ENCODE assay signal across 22 cellular contexts in genomic region chr15:48964898-48965297, GRCh38. TPM values are rescaled to one million over a fixed set of nuclear protein-coding genes. Genes with fewer than 3 reads are reported as not detected.
DNase-seq lines count a peak whose midpoint lies in the region; ATAC-seq, FAIRE-seq and TF ChIP-seq lines count a peak whose summit lies in the region.
"Had no signal": no experiment of that assay in that cellular context is flagged by ENCODE, and none has a peak within 500 bp of the region (broad histone marks: within the 10 kb centered on the region; RNA-seq: fewer than 3 reads in every experiment).

No MANE protein-coding gene starts in this region.

- intact Hi-C loops in left colon (cut with DNase I, micrococcal nuclease) = no loop called here

- no peak for FAIRE-seq in GM12891 (lab: Jason Lieb, UNC)

- H3K9me3 Mint-ChIP-seq in activated naive CD4-positive, alpha-beta T cell treated with anti-CD3 and anti-CD28 coated beads, Interleukin-2, amount 50 U/mL, for 24 hours = no peaks in the 10 kb centered on the region
- no peaks in the 10 kb centered on the region for H3K9me3 Mint-ChIP-seq in endothelial cell (ENCODE audit: unreplicated experiment)
- no peaks in the 10 kb centered on the region for H3K9me3 Mint-ChIP-seq in stimulated activated naive CD8-positive, alpha-beta T cell treated with anti-CD3 and anti-CD28 coated beads, Interleukin-15, amount 100 ng/mL, for 72 hours

- peak overlapping the region; percentile 53 for H3K4me3 Mint-ChIP-seq in activated naive CD4-positive, alpha-beta T cell treated with anti-CD3 and anti-CD28 coated beads, Interleukin-2, amount 50 U/mL, for 24 hours
- peak overlapping the region; percentile 89 for H3K4me3 Mint-ChIP-seq in T-helper 17 cell
- peak overlapping the region; percentile 21 for H3K4me3 Mint-ChIP-seq in endothelial cell (ENCODE audit: unreplicated experiment)
- H3K4me3 Mint-ChIP-seq in stimulated activated naive CD8-positive, alpha-beta T cell treated with anti-CD3 and anti-CD28 coated beads, Interleukin-15, amount 100 ng/mL, for 72 hours = peak overlapping the region; percentile 69 to 82

- H3K9me3 ChIP-seq in T-helper 17 cell (ENCODE audit: control insufficient read depth, low read length, poor library complexity, severe bottlenecking) = no peaks in the 10 kb centered on the region
- H3K9me3 ChIP-seq: esophagus muscularis mucosa, HAP-1, MG63, testis had no signal

- H3K4me1 Mint-ChIP-seq in activated naive CD4-positive, alpha-beta T cell treated with anti-CD3 and anti-CD28 coated beads, Interleukin-2, amount 50 U/mL, for 24 hours = peaks cover 24% of the 10 kb centered on the region
- H3K4me1 Mint-ChIP-seq in T-helper 17 cell (peaks cover 21% of the 10 kb centered on the region), endothelial cell (ENCODE audit: unreplicated experiment) (peaks cover 46% of the 10 kb centered on the region)
- H3K4me1 Mint-ChIP-seq in stimulated activated naive CD8-positive, alpha-beta T cell treated with anti-CD3 and anti-CD28 coated beads, Interleukin-15, amount 100 ng/mL, for 72 hours = peaks cover 54% of the 10 kb centered on the region

- peaks cover 20% of the 10 kb centered on the region for H3K27me3 Mint-ChIP-seq in activated naive CD4-positive, alpha-beta T cell treated with anti-CD3 and anti-CD28 coated beads, Interleukin-2, amount 50 U/mL, for 24 hours
- peaks cover 82% of the 10 kb centered on the region for H3K27me3 Mint-ChIP-seq in T-helper 17 cell
- H3K27me3 Mint-ChIP-seq in endothelial cell (ENCODE audit: unreplicated experiment) = peaks cover 10% of the 10 kb centered on the region
- H3K27me3 Mint-ChIP-seq in stimulated activated naive CD8-positive, alpha-beta T cell treated with anti-CD3 and anti-CD28 coated beads, Interleukin-15, amount 100 ng/mL, for 72 hours = peaks cover 68% of the 10 kb centered on the region

- ATAC-seq in T-helper 17 cell = no peak
- ATAC-seq in stimulated activated naive CD8-positive, alpha-beta T cell treated with anti-CD3 and anti-CD28 coated beads, Interleukin-15, amount 100 ng/mL, for 72 hours = no peak
- ATAC-seq in left lobe of liver = no peak
- ATAC-seq in left colon = no peak
- ATAC-seq: left cardiac atrium, Panc1, right cardiac atrium had no signal

- no peak for DNase-seq in activated naive CD4-positive, alpha-beta T cell (lab: John Stamatoyannopoulos, UW)
- no peak for DNase-seq in T-helper 17 cell
- DNase-seq in endothelial cell (ENCODE audit: low spot score) = no peak
- no peak for DNase-seq in stimulated activated naive CD8-positive, alpha-beta T cell treated with anti-CD3 and anti-CD28 coated beads, Interleukin-15, amount 100 ng/mL, for 72 hours
- no peak for DNase-seq in left lobe of liver (ENCODE audit: low spot score)
- DNase-seq in GM12891 (ENCODE audit: insufficient read length, low spot score) = no peak
- DNase-seq in left colon = no peak
- DNase-seq: activated CD4-positive, alpha-beta T cell treated with anti-CD3 and anti-CD28 coated beads for 4 hours; amygdala; cerebellar nuclear complex; DND-41; effector CD4-positive, alpha-beta T cell; left cardiac atrium; MG63; NCI-H146; NCI-H226; right cardiac atrium; testis had no signal

- TF ChIP-seq CTCF in endothelial cell (IDR thresholded peaks at IDR 0.05; ENCODE audit: unreplicated experiment) = no peak

- H3K36me3 Mint-ChIP-seq in activated naive CD4-positive, alpha-beta T cell treated with anti-CD3 and anti-CD28 coated beads, Interleukin-2, amount 50 U/mL, for 24 hours = peaks cover 2% of the 10 kb centered on the region
- peaks cover 6% of the 10 kb centered on the region for H3K36me3 Mint-ChIP-seq in T-helper 17 cell (ENCODE audit: low read depth)
- peaks cover 5% of the 10 kb centered on the region for H3K36me3 Mint-ChIP-seq in endothelial cell (ENCODE audit: low read depth, unreplicated experiment)

- no peak for TF ChIP-seq POLR2A in GM12891 (IDR thresholded peaks at IDR 0.05; ENCODE audit: low read depth, low read length)

- no peak overlapping the region for H3K27ac Mint-ChIP-seq in activated naive CD4-positive, alpha-beta T cell treated with anti-CD3 and anti-CD28 coated beads, Interleukin-2, amount 50 U/mL, for 24 hours
- no peak overlapping the region for H3K27ac Mint-ChIP-seq in T-helper 17 cell
- peak overlapping the region; percentile 98 for H3K27ac Mint-ChIP-seq in endothelial cell (ENCODE audit: unreplicated experiment)
- H3K27ac Mint-ChIP-seq in stimulated activated naive CD8-positive, alpha-beta T cell treated with anti-CD3 and anti-CD28 coated beads, Interleukin-15, amount 100 ng/mL, for 72 hours = no peak overlapping the region

TF ChIP-seq in GM12891, 5 proteins besides CTCF, POLR2A, EP300 and RAD21:
- TF ChIP-seq POLR2AphosphoS5 (IDR thresholded peaks at IDR 0.05; ENCODE audit: low read depth, low read length) (no peak), TAF1 (IDR thresholded peaks at IDR 0.05; ENCODE audit: low read depth, low read length) (no peak), PAX5 (IDR thresholded peaks at IDR 0.05; ENCODE audit: insufficient read depth, low read length, severe bottlenecking) (no peak), POU2F2 (IDR thresholded peaks at IDR 0.05; ENCODE audit: low read depth, low read length) (no peak), SPI1 (IDR thresholded peaks at IDR 0.05; ENCODE audit: low read depth, low read length) (no peak)

RNA-seq across cellular contexts. Expression of gene SHC4, which starts 1.2 kb away (rescaled TPM):
- total RNA-seq in T-helper 17 cell (under 1 TPM in 1 of 2 donors, not detected in 1; 0.12 TPM), endothelial cell (ENCODE audit: unreplicated experiment) (6.8 TPM), left lobe of liver (0.15 TPM), left colon (under 1 TPM; 0.24 to 0.81 TPM)
- 0.28 TPM for polyA plus RNA-seq in GM12891 (2012; ENCODE audit: low read depth, missing spikeins)

Comparison
In these comparisons a context has a peak if more than half of its experiments do, and no peak if none do; other contexts are left out.
1. H3K4me3 Mint-ChIP-seq: peak in every context shown above with its lines; median percentile 89 in T-helper 17 cell; 76 in stimulated activated naive CD8-positive, alpha-beta T cell treated with anti-CD3 and anti-CD28 coated beads, Interleukin-15, amount 100 ng/mL, for 72 hours; 53 in activated naive CD4-positive, alpha-beta T cell treated with anti-CD3 and anti-CD28 coated beads, Interleukin-2, amount 50 U/mL, for 24 hours; 21 in endothelial cell.